ENCODE assay signal across 19 cellular contexts in genomic region chr21:35172231-35172630, GRCh38.
DNase-seq lines count a peak whose midpoint lies in the region; ATAC-seq and TF ChIP-seq lines count a peak whose summit lies in the region.
"Had no signal": no experiment of that assay in that cellular context is flagged by ENCODE, and none has a peak within 500 bp of the region (broad histone marks: within the 10 kb centered on the region; RNA-seq: fewer than 3 reads in every experiment).

No MANE protein-coding gene starts in this region.

- no peaks in the 10 kb centered on the region for H3K27me3 Mint-ChIP-seq in activated T-cell treated with anti-CD3 and anti-CD28 coated beads, Interleukin-2, amount 50 U/mL, for 72 hours (ENCODE audit: low read depth)
- no peaks in the 10 kb centered on the region for H3K27me3 Mint-ChIP-seq in activated CD8-positive, alpha-beta T cell treated with anti-CD3 and anti-CD28 coated beads for 36 hours
- H3K27me3 Mint-ChIP-seq: activated B cell treated with CpG ODN at 0.5 μM for 24 hours had no signal

- peaks cover 9 to 15% of the 10 kb centered on the region in 2 donors for H3K36me3 Mint-ChIP-seq in activated T-cell treated with anti-CD3 and anti-CD28 coated beads, Interleukin-2, amount 50 U/mL, for 72 hours (ENCODE audit: insufficient read depth in 2 of 2)
- H3K36me3 Mint-ChIP-seq in activated CD8-positive, alpha-beta T cell treated with anti-CD3 and anti-CD28 coated beads for 36 hours (ENCODE audit: low read depth), result no peaks in the 10 kb centered on the region
- no peaks in the 10 kb centered on the region for H3K36me3 Mint-ChIP-seq in stimulated activated effector memory CD8-positive, alpha-beta T cell treated with anti-CD3 and anti-CD28 coated beads, Interleukin-12 subunit alpha, Interleukin-12 subunit beta, amount 100 ng/mL, for 72 hours

- peaks cover 6 to 9% of the 10 kb centered on the region in 2 donors for H3K9me3 Mint-ChIP-seq in activated T-cell treated with anti-CD3 and anti-CD28 coated beads, Interleukin-2, amount 50 U/mL, for 72 hours
- H3K9me3 Mint-ChIP-seq in activated CD8-positive, alpha-beta T cell treated with anti-CD3 and anti-CD28 coated beads for 36 hours, result peaks cover 7% of the 10 kb centered on the region
- peaks cover 10% of the 10 kb centered on the region for H3K9me3 Mint-ChIP-seq in stimulated activated effector memory CD8-positive, alpha-beta T cell treated with anti-CD3 and anti-CD28 coated beads, Interleukin-12 subunit alpha, Interleukin-12 subunit beta, amount 100 ng/mL, for 72 hours

- TF ChIP-seq POLR2A in Peyer's patch (IDR thresholded peaks at IDR 0.05), result no peak

- intact Hi-C loops in activated CD8-positive, alpha-beta T cell treated with anti-CD3 and anti-CD28 coated beads for 36 hours (cut with micrococcal nuclease), result no loop called here

- H3K27ac ChIP-seq in Peyer's patch, result no peak overlapping the region
- no peak overlapping the region for H3K27ac ChIP-seq in SJCRH30
- H3K27ac ChIP-seq: neutrophil, suprapubic skin had no signal

- H3K27ac Mint-ChIP-seq in activated T-cell treated with anti-CD3 and anti-CD28 coated beads, Interleukin-2, amount 50 U/mL, for 72 hours, result peak overlapping the region; percentile 68
- H3K27ac Mint-ChIP-seq in activated CD8-positive, alpha-beta T cell treated with anti-CD3 and anti-CD28 coated beads for 36 hours, result peak overlapping the region; percentile 4
- no peak overlapping the region for H3K27ac Mint-ChIP-seq in stimulated activated effector memory CD8-positive, alpha-beta T cell treated with anti-CD3 and anti-CD28 coated beads, Interleukin-12 subunit alpha, Interleukin-12 subunit beta, amount 100 ng/mL, for 72 hours
- H3K27ac Mint-ChIP-seq: activated B cell treated with CpG ODN at 0.5 μM for 24 hours had no signal

- peaks cover 33% of the 10 kb centered on the region for H3K4me1 Mint-ChIP-seq in activated T-cell treated with anti-CD3 and anti-CD28 coated beads, Interleukin-2, amount 50 U/mL, for 72 hours (ENCODE audit: low read depth)
- peaks cover 27% of the 10 kb centered on the region for H3K4me1 Mint-ChIP-seq in activated CD8-positive, alpha-beta T cell treated with anti-CD3 and anti-CD28 coated beads for 36 hours (ENCODE audit: low read depth)
- H3K4me1 Mint-ChIP-seq in stimulated activated effector memory CD8-positive, alpha-beta T cell treated with anti-CD3 and anti-CD28 coated beads, Interleukin-12 subunit alpha, Interleukin-12 subunit beta, amount 100 ng/mL, for 72 hours, result peaks cover 31% of the 10 kb centered on the region

- TF ChIP-seq CTCF in activated CD8-positive, alpha-beta T cell treated with anti-CD3 and anti-CD28 coated beads for 36 hours (IDR thresholded peaks at IDR 0.05), result no peak
- TF ChIP-seq CTCF in Peyer's patch (IDR thresholded peaks at IDR 0.05), result no peak

- peak in 1 of 2 donors; percentile 63 for ATAC-seq in activated T-cell treated with anti-CD3 and anti-CD28 coated beads, Interleukin-2, amount 50 U/mL, for 72 hours (replicated peaks in 1 of 2)
- peak; percentile 82 for ATAC-seq in activated CD8-positive, alpha-beta T cell treated with anti-CD3 and anti-CD28 coated beads for 36 hours
- peak; percentile 57 for ATAC-seq in stimulated activated effector memory CD8-positive, alpha-beta T cell treated with anti-CD3 and anti-CD28 coated beads, Interleukin-12 subunit alpha, Interleukin-12 subunit beta, amount 100 ng/mL, for 72 hours
- ATAC-seq: SK-N-SH treated with all-trans-retinoic acid at 6 μM for 48 hours had no signal

- CTCF ChIA-PET in activated CD8-positive, alpha-beta T cell treated with anti-CD3 and anti-CD28 coated beads for 36 hours (lab: Charles Lee), result no interaction called here

- peak overlapping the region in 1 of 2 donors; percentile 20 for H3K4me3 Mint-ChIP-seq in activated T-cell treated with anti-CD3 and anti-CD28 coated beads, Interleukin-2, amount 50 U/mL, for 72 hours
- no peak overlapping the region for H3K4me3 Mint-ChIP-seq in activated CD8-positive, alpha-beta T cell treated with anti-CD3 and anti-CD28 coated beads for 36 hours
- no peak overlapping the region for H3K4me3 Mint-ChIP-seq in stimulated activated effector memory CD8-positive, alpha-beta T cell treated with anti-CD3 and anti-CD28 coated beads, Interleukin-12 subunit alpha, Interleukin-12 subunit beta, amount 100 ng/mL, for 72 hours
- H3K4me3 Mint-ChIP-seq: activated B cell treated with CpG ODN at 0.5 μM for 24 hours had no signal

- no peaks in the 10 kb centered on the region for H3K27me3 ChIP-seq in Peyer's patch
- H3K27me3 ChIP-seq in SJCRH30, result no peaks in the 10 kb centered on the region
- H3K27me3 ChIP-seq: neutrophil, suprapubic skin had no signal

- H3K4me1 ChIP-seq in Peyer's patch, result no peaks in the 10 kb centered on the region
- H3K4me1 ChIP-seq in SJCRH30, result no peaks in the 10 kb centered on the region
- H3K4me1 ChIP-seq: Caco-2 had no signal

- H3K36me3 ChIP-seq in Peyer's patch (no peaks in the 10 kb centered on the region), SJCRH30 (no peaks in the 10 kb centered on the region)
- H3K36me3 ChIP-seq: neutrophil, suprapubic skin had no signal

- H3K4me3 ChIP-seq in Peyer's patch, result no peak overlapping the region
- no peak overlapping the region for H3K4me3 ChIP-seq in SJCRH30
- H3K4me3 ChIP-seq: suprapubic skin had no signal

- DNase-seq in activated T-cell treated with anti-CD3 and anti-CD28 coated beads, Interleukin-2, amount 50 U/mL, for 72 hours, result no peak
- no peak for DNase-seq in activated T-cell treated with anti-CD3 and anti-CD28 coated beads for 4 hours
- peak; percentile 50 for DNase-seq in MV-4-11 (lab: John Stamatoyannopoulos, UW)
- DNase-seq in activated CD8-positive, alpha-beta T cell treated with anti-CD3 and anti-CD28 coated beads for 36 hours, result peak; percentile 61
- no peak for DNase-seq in stimulated activated effector memory CD8-positive, alpha-beta T cell treated with anti-CD3 and anti-CD28 coated beads, Interleukin-12 subunit alpha, Interleukin-12 subunit beta, amount 100 ng/mL, for 72 hours (ENCODE audit: low spot score in 2 of 2)
- DNase-seq in Peyer's patch, result no peak
- DNase-seq in NCI-H774 (lab: John Stamatoyannopoulos, UW), result no peak
- no peak for DNase-seq in SJCRH30
- DNase-seq: ACHN, activated B cell treated with CpG ODN at 0.5 μM for 24 hours, anterior cingulate cortex, Caco-2, hypothalamus, kidney glomerular epithelial cell, NCI-H2029 treated with DMSO at 0.1 percent for 48 hours, NCI-H524 had no signal

- H3K9me3 ChIP-seq in Peyer's patch (no peaks in the 10 kb centered on the region), SJCRH30 (replicated peaks) (peaks cover 8% of the 10 kb centered on the region; the same call in 1 of the 2 replicates)
- H3K9me3 ChIP-seq: Caco-2, neutrophil, suprapubic skin had no signal

- POLR2A ChIA-PET in activated CD8-positive, alpha-beta T cell treated with anti-CD3 and anti-CD28 coated beads for 36 hours (lab: Charles Lee), result no interaction called here

Comparison
In these comparisons a context has a peak if more than half of its experiments do, and no peak if none do; other contexts are left out.
1. DNase-seq: peak in MV-4-11 (single experiment) and activated CD8-positive, alpha-beta T cell treated with anti-CD3 and anti-CD28 coated beads for 36 hours (single experiment); none in activated T-cell treated with anti-CD3 and anti-CD28 coated beads, Interleukin-2, amount 50 U/mL, for 72 hours (0 of 2), activated T-cell treated with anti-CD3 and anti-CD28 coated beads for 4 hours (single experiment), stimulated activated effector memory CD8-positive, alpha-beta T cell treated with anti-CD3 and anti-CD28 coated beads, Interleukin-12 subunit alpha, Interleukin-12 subunit beta, amount 100 ng/mL, for 72 hours (0 of 2), Peyer's patch (0 of 3), NCI-H774 (single experiment) and SJCRH30 (0 of 2).